ENCODE assay signal across 36 cellular contexts in the genomic region with DNA sequence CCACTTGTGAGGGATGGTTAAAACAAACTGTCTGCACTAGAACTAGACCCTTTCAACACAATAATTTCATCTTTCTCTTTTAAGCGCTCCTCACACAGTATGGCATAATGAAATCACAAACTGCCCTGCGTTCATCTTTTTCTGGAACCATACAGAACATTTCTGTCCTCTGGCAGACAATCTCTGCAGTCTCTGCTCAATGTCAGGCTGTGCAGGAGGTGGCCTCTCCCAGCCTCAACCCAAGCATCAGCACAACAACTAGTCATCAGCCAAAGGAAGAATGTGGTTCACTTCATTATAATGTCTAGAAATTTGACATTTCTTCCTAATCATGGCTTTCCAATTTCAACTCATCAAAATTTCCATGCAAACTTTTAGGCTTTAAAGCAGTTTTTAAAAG.
"Had no signal": no experiment of that assay in that cellular context is flagged by ENCODE, and none has a peak within 500 bp of the region (broad histone marks: within the 10 kb centered on the region; RNA-seq: fewer than 3 reads in every experiment).

No MANE protein-coding gene starts in this region.

- H3K36me3 ChIP-seq: brain microvascular endothelial cell, Peyer's patch, SJSA1 had no signal

- ATAC-seq: activated CD8-positive, alpha-beta T cell treated with anti-CD3 and anti-CD28 coated beads for 36 hours; activated T-cell treated with anti-CD3 and anti-CD28 coated beads, Interleukin-2, amount 50 U/mL, for 72 hours; activated T-helper 17 cell treated with anti-CD3 and anti-CD28 coated beads, Interleukin-2, amount 50 U/mL, for 72 hours; PC-3 had no signal

- H3K27ac Mint-ChIP-seq: activated B cell treated with CpG ODN at 0.5 μM for 24 hours; activated CD8-positive, alpha-beta T cell treated with anti-CD3 and anti-CD28 coated beads for 36 hours; activated naive CD8-positive, alpha-beta T cell treated with anti-CD3 and anti-CD28 coated beads for 36 hours; activated T-cell treated with anti-CD3 and anti-CD28 coated beads, Interleukin-2, amount 50 U/mL, for 72 hours; activated T-helper 17 cell treated with anti-CD3 and anti-CD28 coated beads, Interleukin-2, amount 50 U/mL, for 72 hours had no signal

- H3K4me1 Mint-ChIP-seq: activated B cell treated with CpG ODN at 0.5 μM for 24 hours; activated naive CD8-positive, alpha-beta T cell treated with anti-CD3 and anti-CD28 coated beads for 36 hours; activated T-helper 17 cell treated with anti-CD3 and anti-CD28 coated beads, Interleukin-2, amount 50 U/mL, for 72 hours had no signal

- H3K9me3 ChIP-seq: Peyer's patch, SJSA1 had no signal

- H3K4me3 Mint-ChIP-seq: activated B cell treated with CpG ODN at 0.5 μM for 24 hours; activated CD8-positive, alpha-beta T cell treated with anti-CD3 and anti-CD28 coated beads for 36 hours; activated naive CD8-positive, alpha-beta T cell treated with anti-CD3 and anti-CD28 coated beads for 36 hours; activated T-cell treated with anti-CD3 and anti-CD28 coated beads, Interleukin-2, amount 50 U/mL, for 72 hours; activated T-helper 17 cell treated with anti-CD3 and anti-CD28 coated beads, Interleukin-2, amount 50 U/mL, for 72 hours had no signal

- H3K4me1 ChIP-seq: Peyer's patch, SJSA1 had no signal

- H3K4me3 ChIP-seq: Peyer's patch, SJSA1 had no signal

- H3K9ac ChIP-seq: KMS-11 had no signal

- H3K27ac ChIP-seq: brain microvascular endothelial cell, KMS-11, SJSA1, VCaP had no signal

- H3K4me2 ChIP-seq: KMS-11 had no signal

- H3K36me3 Mint-ChIP-seq: activated naive CD8-positive, alpha-beta T cell treated with anti-CD3 and anti-CD28 coated beads for 36 hours had no signal

- DNase-seq: activated B cell treated with CpG ODN at 0.5 μM for 24 hours; activated CD4-positive, alpha-beta T cell treated with anti-CD3 and anti-CD28 coated beads for 4 hours; activated CD4-positive, alpha-beta T cell treated with anti-CD3 and anti-CD28 coated beads, Interleukin-2, amount 50 U/mL, for 1 hour; activated CD4-positive, CD25-positive, alpha-beta regulatory T cell treated with anti-CD3 and anti-CD28 coated beads, Interleukin-2, amount 50 U/mL, for 72 hours; activated CD8-positive, alpha-beta T cell treated with anti-CD3 and anti-CD28 coated beads for 36 hours; activated effector memory CD4-positive, alpha-beta T cell treated with anti-CD3 and anti-CD28 coated beads, Interleukin-2, amount 50 U/mL, for 16 hours; activated naive CD4-positive, alpha-beta T cell; activated naive CD4-positive, alpha-beta T cell treated with anti-CD3 and anti-CD28 coated beads, Interleukin-2, amount 50 U/mL, for 16 hours; activated naive CD8-positive, alpha-beta T cell treated with anti-CD3 and anti-CD28 coated beads for 36 hours; activated T-cell treated with anti-CD3 and anti-CD28 coated beads, Interleukin-2, amount 50 U/mL, for 1 hour; activated T-cell treated with anti-CD3 and anti-CD28 coated beads, Interleukin-2, amount 50 U/mL, for 72 hours; amniotic stem cell; aorta; brain microvascular endothelial cell; MM.1S; MV-4-11; NCI-H1092; NCI-H1436 treated with DMSO at 0.1 percent for 48 hours; NCI-H1694 treated with DMSO at 0.1 percent for 48 hours; NCI-H2029; NCI-H510A; NCI-H526; NCI-H748 treated with DMSO at 0.1 percent for 48 hours; NK-92 treated with Interleukin-12 subunit alpha and Interleukin-12 subunit beta, amount 100 ng/mL, for 24 hours; PC-3; Peyer's patch; RPMI8226; SHP77 treated with DMSO at 0.1 percent for 48 hours; SW 1271; T-helper 1 cell; T-helper 2 cell; T-helper 9 cell had no signal

- H3K27me3 ChIP-seq: brain microvascular endothelial cell, Peyer's patch, SJSA1 had no signal

- H3K9me3 Mint-ChIP-seq: activated B cell treated with CpG ODN at 0.5 μM for 24 hours; activated CD8-positive, alpha-beta T cell treated with anti-CD3 and anti-CD28 coated beads for 36 hours; activated naive CD8-positive, alpha-beta T cell treated with anti-CD3 and anti-CD28 coated beads for 36 hours; activated T-cell treated with anti-CD3 and anti-CD28 coated beads, Interleukin-2, amount 50 U/mL, for 72 hours had no signal
